Comparison of ENCODE assay signal across 10 cellular contexts in genomic region chr1:150620919-150621318, GRCh38. TPM values are rescaled to one million over a fixed set of nuclear protein-coding genes. Genes with fewer than 3 reads are reported as not detected.
A peak's percentile ranks its signal among the peaks of the same experiment; 100 is the strongest.
DNase-seq lines count a peak whose midpoint lies in the region; ATAC-seq and TF ChIP-seq lines count a peak whose summit lies in the region.
"Had no signal": no experiment of that assay in that cellular context is flagged by ENCODE, and none has a peak within 500 bp of the region (broad histone marks: within the 10 kb centered on the region; RNA-seq: fewer than 3 reads in every experiment).

No MANE protein-coding gene starts in this region.

- ATAC-seq in activated T-cell treated with anti-CD3 and anti-CD28 coated beads, Interleukin-2, amount 50 U/mL, for 4 hours, result no peak
- no peak for ATAC-seq in right lobe of liver
- no peak for ATAC-seq in HG03097 (IDR thresholded peaks at IDR 0.05; ENCODE audit: low FRiP score, unreplicated experiment)
- ATAC-seq in GM21723 (IDR thresholded peaks at IDR 0.05; ENCODE audit: unreplicated experiment), result no peak
- ATAC-seq: Panc1 had no signal

- H3K27ac Mint-ChIP-seq in activated T-cell treated with anti-CD3 and anti-CD28 coated beads, Interleukin-2, amount 50 U/mL, for 24 hours, result peak overlapping the region; percentile 32
- peak overlapping the region; percentile 66 for H3K27ac Mint-ChIP-seq in activated naive CD8-positive, alpha-beta T cell treated with anti-CD3 and anti-CD28 coated beads for 36 hours

- no peak for TF ChIP-seq CTCF in right lobe of liver (IDR thresholded peaks at IDR 0.05)
- TF ChIP-seq CTCF in testis (IDR thresholded peaks at IDR 0.05), result no peak
- TF ChIP-seq CTCF in GM20000 (IDR thresholded peaks at IDR 0.05; ENCODE audit: extremely low read depth, missing control alignments), result no peak

- WGBS in right lobe of liver (ENCODE audit: insufficient coverage, low coverage, low lambda C conversion rate, missing lambda C conversion rate), result 93% methylated on average over 2 of the region's 2 CpGs
- 97 to 100% methylated on average over 2 of the region's 2 CpGs for WGBS in testis, 2 donors

- H3K9me3 ChIP-seq in right lobe of liver (no peaks in the 10 kb centered on the region), testis (no peaks in the 10 kb centered on the region)

- TF ChIP-seq POLR2A in right lobe of liver (IDR thresholded peaks at IDR 0.05) (no peak), testis (IDR thresholded peaks at IDR 0.05) (no peak)

- H3K36me3 ChIP-seq in right lobe of liver (peaks cover 0 to 38% (median 18%) of the 10 kb centered on the region in 4 donors), testis (ENCODE audit: low read depth, missing control alignments) (no peaks in the 10 kb centered on the region)

- no peaks in the 10 kb centered on the region for H3K9me3 Mint-ChIP-seq in activated T-cell treated with anti-CD3 and anti-CD28 coated beads, Interleukin-2, amount 50 U/mL, for 24 hours
- no peaks in the 10 kb centered on the region for H3K9me3 Mint-ChIP-seq in activated T-cell treated with anti-CD3 and anti-CD28 coated beads, Interleukin-2, amount 50 U/mL, for 4 hours
- no peaks in the 10 kb centered on the region for H3K9me3 Mint-ChIP-seq in activated naive CD8-positive, alpha-beta T cell treated with anti-CD3 and anti-CD28 coated beads for 36 hours

- H3K27ac ChIP-seq in right lobe of liver (peak overlapping the region; percentile 41 to 55 (median 52)), testis (peak overlapping the region; percentile 36 to 62)

- H3K4me3 Mint-ChIP-seq in activated T-cell treated with anti-CD3 and anti-CD28 coated beads, Interleukin-2, amount 50 U/mL, for 24 hours, result no peak overlapping the region
- no peak overlapping the region for H3K4me3 Mint-ChIP-seq in activated T-cell treated with anti-CD3 and anti-CD28 coated beads, Interleukin-2, amount 50 U/mL, for 4 hours
- H3K4me3 Mint-ChIP-seq in activated naive CD8-positive, alpha-beta T cell treated with anti-CD3 and anti-CD28 coated beads for 36 hours, result no peak overlapping the region

- H3K4me1 Mint-ChIP-seq in activated T-cell treated with anti-CD3 and anti-CD28 coated beads, Interleukin-2, amount 50 U/mL, for 24 hours (ENCODE audit: low read depth), result peaks cover 80% of the 10 kb centered on the region
- peaks cover 71% of the 10 kb centered on the region for H3K4me1 Mint-ChIP-seq in activated T-cell treated with anti-CD3 and anti-CD28 coated beads, Interleukin-2, amount 50 U/mL, for 4 hours (ENCODE audit: low read depth)
- peaks cover 59% of the 10 kb centered on the region for H3K4me1 Mint-ChIP-seq in activated naive CD8-positive, alpha-beta T cell treated with anti-CD3 and anti-CD28 coated beads for 36 hours

- H3K27me3 Mint-ChIP-seq in activated T-cell treated with anti-CD3 and anti-CD28 coated beads, Interleukin-2, amount 50 U/mL, for 24 hours, result no peaks in the 10 kb centered on the region
- no peaks in the 10 kb centered on the region for H3K27me3 Mint-ChIP-seq in activated T-cell treated with anti-CD3 and anti-CD28 coated beads, Interleukin-2, amount 50 U/mL, for 4 hours (ENCODE audit: low read depth)
- no peaks in the 10 kb centered on the region for H3K27me3 Mint-ChIP-seq in activated naive CD8-positive, alpha-beta T cell treated with anti-CD3 and anti-CD28 coated beads for 36 hours

- intact Hi-C loops in right lobe of liver (cut with DNase I), result loop anchor here in 1 of 2 donors (5.0 kb wide), 1 partner anchor 49 kb away; no protein-coding TSS in a partner anchor
- intact Hi-C loops in testis (cut with DNase I; ENCODE audit: low total_unique reads), result loop anchor here (5.0 kb wide), 1 partner anchor 59 kb away; no protein-coding TSS in a partner anchor

- H3K4me3 ChIP-seq in right lobe of liver (no peak overlapping the region), testis (no peak overlapping the region)

- H3K36me3 Mint-ChIP-seq in activated T-cell treated with anti-CD3 and anti-CD28 coated beads, Interleukin-2, amount 50 U/mL, for 24 hours (ENCODE audit: low read depth), result peaks cover 17% of the 10 kb centered on the region
- peaks cover 52% of the 10 kb centered on the region for H3K36me3 Mint-ChIP-seq in activated T-cell treated with anti-CD3 and anti-CD28 coated beads, Interleukin-2, amount 50 U/mL, for 4 hours (ENCODE audit: insufficient read depth)
- H3K36me3 Mint-ChIP-seq in activated naive CD8-positive, alpha-beta T cell treated with anti-CD3 and anti-CD28 coated beads for 36 hours, result peaks cover 45% of the 10 kb centered on the region

- H3K4me1 ChIP-seq in right lobe of liver (peaks cover 0 to 29% (median 13%) of the 10 kb centered on the region in 4 donors), testis (peaks cover 26% of the 10 kb centered on the region)

- DNase-seq in activated T-cell treated with anti-CD3 and anti-CD28 coated beads, Interleukin-2, amount 50 U/mL, for 24 hours, result no peak
- no peak for DNase-seq in activated T-cell treated with anti-CD3 and anti-CD28 coated beads, Interleukin-2, amount 50 U/mL, for 4 hours
- no peak for DNase-seq in activated naive CD8-positive, alpha-beta T cell treated with anti-CD3 and anti-CD28 coated beads for 36 hours
- DNase-seq in right lobe of liver, result no peak
- no peak for DNase-seq in testis
- DNase-seq in GM20000 (ENCODE audit: low spot score), result no peak
- DNase-seq: NCI-H187 treated with DMSO at 0.1 percent for 48 hours had no signal

- no peaks in the 10 kb centered on the region for H3K27me3 ChIP-seq in right lobe of liver
- H3K27me3 ChIP-seq in testis, result no peaks in the 10 kb centered on the region

RNA-seq across cellular contexts. Expression of gene ENSA, which starts 8.5 kb away (rescaled TPM):
- total RNA-seq in activated T-cell treated with anti-CD3 and anti-CD28 coated beads, Interleukin-2, amount 50 U/mL, for 4 hours, result 100 to 1,000 TPM; 221 to 224 (median 223) TPM
- total RNA-seq in activated naive CD8-positive, alpha-beta T cell treated with anti-CD3 and anti-CD28 coated beads for 36 hours, result 100 to 1,000 TPM; 195 to 214 TPM
- total RNA-seq in right lobe of liver (100 to 1,000 TPM in 2 of 6 experiments, 10 to 100 TPM in 4; 60.4 to 166 (median 71.2) TPM), testis (10 to 100 TPM; 76.5 to 84.5 TPM)
- polyA plus RNA-seq in testis (ENCODE audit: insufficient read depth, low read depth, low replicate concordance), result 104 TPM

RNA-seq across cellular contexts. Expression of gene MCL1, which starts 41.5 kb away (rescaled TPM):
- total RNA-seq in activated T-cell treated with anti-CD3 and anti-CD28 coated beads, Interleukin-2, amount 50 U/mL, for 4 hours, result 100 to 1,000 TPM; 228 to 237 (median 236) TPM
- 100 to 1,000 TPM; 209 to 217 TPM for total RNA-seq in activated naive CD8-positive, alpha-beta T cell treated with anti-CD3 and anti-CD28 coated beads for 36 hours
- total RNA-seq in right lobe of liver (100 to 1,000 TPM in 5 of 6 experiments, 10 to 100 TPM in 1; 83.6 to 266 (median 158) TPM), testis (100 to 1,000 TPM in 1 of 2 donors, 10 to 100 TPM in 1; 94.1 to 111 TPM)
- polyA plus RNA-seq in testis (ENCODE audit: insufficient read depth, low read depth, low replicate concordance), result 112 TPM
